In genomic region chr9:121235512-121235911, GRCh38 we compare ENCODE assay signal across 20 cellular contexts.
"Had no signal": no experiment of that assay in that cellular context is flagged by ENCODE, and none has a peak within 500 bp of the region (broad histone marks: within the 10 kb centered on the region; RNA-seq: fewer than 3 reads in every experiment).

No MANE protein-coding gene starts in this region.

- H3K4me1 ChIP-seq: gastrocnemius medialis, lower lobe of right lung, parathyroid adenoma, prostate gland, right atrium auricular region, testis, tibial artery had no signal

- DNase-seq: dorsolateral prefrontal cortex; effector CD4-positive, alpha-beta T cell; foreskin fibroblast; gastrocnemius medialis; head of caudate nucleus; left ventricle myocardium superior; lower lobe of right lung; natural killer cell; stimulated activated CD4-positive, alpha-beta T cell treated with anti-CD3 and anti-CD28 coated beads, Interleukin-2, amount 100 ng/mL, for 24 hours; stimulated activated CD4-positive, alpha-beta T cell treated with anti-CD3 and anti-CD28 coated beads, Interleukin-4, amount 100 ng/mL, for 24 hours; stimulated activated naive CD4-positive, alpha-beta T cell treated with Interleukin-2 at 50 U/mL for 16 hours; substantia nigra; testis; tibial artery had no signal

- H3K36me3 ChIP-seq: gastrocnemius medialis, prostate gland, right atrium auricular region had no signal

- H3K4me3 ChIP-seq: dorsolateral prefrontal cortex, gastrocnemius medialis, lower lobe of right lung, prostate gland, right atrium auricular region, testis, tibial artery had no signal

- ATAC-seq: esophagus mucosa; gastrocnemius medialis; left ventricle myocardium superior; lower lobe of right lung; natural killer cell; sciatic nerve; stimulated activated effector memory CD8-positive, alpha-beta T cell treated with anti-CD3 and anti-CD28 coated beads, Interleukin-12 subunit alpha, Interleukin-12 subunit beta, amount 100 ng/mL, for 72 hours had no signal

- H3K79me2 ChIP-seq: parathyroid adenoma had no signal

- H3K9me3 ChIP-seq: gastrocnemius medialis, lower lobe of right lung, prostate gland, right atrium auricular region, testis, tibial artery had no signal

- H3K27ac ChIP-seq: dorsolateral prefrontal cortex, gastrocnemius medialis, lower lobe of right lung, parathyroid adenoma, prostate gland, right atrium auricular region, testis, tibial artery had no signal

- H2AFZ ChIP-seq: parathyroid adenoma had no signal

- H3K9ac ChIP-seq: parathyroid adenoma had no signal

- H3K27me3 ChIP-seq: dorsolateral prefrontal cortex, gastrocnemius medialis, right atrium auricular region, testis, tibial artery had no signal
